Comparison of ENCODE assay signal across 31 cellular contexts in genomic region chr2:39615675-39616074, GRCh38. TPM values are rescaled to one million over a fixed set of nuclear protein-coding genes. Genes with fewer than 3 reads are reported as not detected.
"Had no signal": no experiment of that assay in that cellular context is flagged by ENCODE, and none has a peak within 500 bp of the region (broad histone marks: within the 10 kb centered on the region; RNA-seq: fewer than 3 reads in every experiment).

No MANE protein-coding gene starts in this region.

- H3K4me3 Mint-ChIP-seq: effector memory CD8-positive, alpha-beta T cell; memory B cell; mesothelial cell of epicardium; naive B cell; natural killer cell treated with Interleukin-12 subunit alpha and Interleukin-12 subunit beta and Interleukin-15 and Interleukin-18, amount 100 ng/mL, for 72 hours; neural crest cell; stimulated activated effector memory CD8-positive, alpha-beta T cell treated with anti-CD3 and anti-CD28 coated beads, Interleukin-12 subunit alpha, Interleukin-12 subunit beta, amount 100 ng/mL, for 72 hours; type B pancreatic cell had no signal

- DNase-seq: cortex of kidney; effector memory CD8-positive, alpha-beta T cell; erythroblast; esophagus squamous epithelium; foreskin melanocyte; glutamatergic neuron; heart right ventricle; hippocampal formation; kidney; mucosa of descending colon; naive B cell; right lobe of liver; small intestine; stimulated activated CD4-positive, alpha-beta T cell treated with anti-CD3 and anti-CD28 coated beads, Interleukin-15, amount 100 ng/mL, for 24 hours; stimulated activated CD4-positive, alpha-beta T cell treated with anti-CD3 and anti-CD28 coated beads, Interleukin-4, amount 100 ng/mL, for 1 hour; stimulated activated naive CD8-positive, alpha-beta T cell treated with anti-CD3 and anti-CD28 coated beads, Interleukin-15, Interleukin-2, amounts not matched to agents 100 U/mL and 50 U/mL, for 24 hours; substantia nigra; testis; tibial artery had no signal

- H3K27ac ChIP-seq: esophagus squamous epithelium, heart right ventricle, parathyroid adenoma, right lobe of liver, testis, tibial artery had no signal

- H3K27ac Mint-ChIP-seq: effector memory CD8-positive, alpha-beta T cell; memory B cell; mesothelial cell of epicardium; naive B cell; natural killer cell treated with Interleukin-12 subunit alpha and Interleukin-12 subunit beta and Interleukin-15 and Interleukin-18, amount 100 ng/mL, for 72 hours; progenitor cell of endocrine pancreas; stimulated activated effector memory CD8-positive, alpha-beta T cell treated with anti-CD3 and anti-CD28 coated beads, Interleukin-12 subunit alpha, Interleukin-12 subunit beta, amount 100 ng/mL, for 72 hours; type B pancreatic cell had no signal

- FAIRE-seq: endometrium, kidney, small intestine, urothelium cell line had no signal

- H3K9me3 ChIP-seq: esophagus squamous epithelium, mucosa of descending colon, right lobe of liver, testis, tibial artery had no signal

- H2AFZ ChIP-seq: parathyroid adenoma had no signal

- H3K27me3 ChIP-seq: esophagus squamous epithelium, heart right ventricle, right lobe of liver, testis, tibial artery had no signal

- H3K9ac ChIP-seq: parathyroid adenoma had no signal

- H3K36me3 ChIP-seq: esophagus squamous epithelium, heart right ventricle, right lobe of liver, tibial artery had no signal

- H3K4me1 ChIP-seq: parathyroid adenoma, testis had no signal

- H3K9me3 Mint-ChIP-seq: effector memory CD8-positive, alpha-beta T cell; natural killer cell treated with Interleukin-12 subunit alpha and Interleukin-12 subunit beta and Interleukin-15 and Interleukin-18, amount 100 ng/mL, for 72 hours; stimulated activated effector memory CD8-positive, alpha-beta T cell treated with anti-CD3 and anti-CD28 coated beads, Interleukin-12 subunit alpha, Interleukin-12 subunit beta, amount 100 ng/mL, for 72 hours; type B pancreatic cell had no signal

- H3K4me3 ChIP-seq: esophagus squamous epithelium, heart right ventricle, lung, mucosa of descending colon, right lobe of liver, testis, tibial artery had no signal

- H3K36me3 Mint-ChIP-seq: memory B cell; mesothelial cell of epicardium; naive B cell; natural killer cell treated with Interleukin-12 subunit alpha and Interleukin-12 subunit beta and Interleukin-15 and Interleukin-18, amount 100 ng/mL, for 72 hours; stimulated activated effector memory CD8-positive, alpha-beta T cell treated with anti-CD3 and anti-CD28 coated beads, Interleukin-12 subunit alpha, Interleukin-12 subunit beta, amount 100 ng/mL, for 72 hours; type B pancreatic cell had no signal

- H3K79me2 ChIP-seq: parathyroid adenoma had no signal

RNA-seq across cellular contexts. Expression of gene TMEM178A, which starts 50.0 kb away (rescaled TPM):
- total RNA-seq: dermis microvascular lymphatic vessel endothelial cell; natural killer cell treated with Interleukin-12 subunit alpha and Interleukin-12 subunit beta and Interleukin-15 and Interleukin-18, amount 100 ng/mL, for 72 hours had no signal
